1 cellular context compared by ENCODE assay signal in genomic region chr7:73622527-73622908, GRCh38.
TF ChIP-seq lines count a peak whose summit lies in the region.

No MANE protein-coding gene starts in this region.

TF ChIP-seq in H1, 55 proteins besides CTCF, POLR2A, EP300 and RAD21:
- TF ChIP-seq NRF1 (IDR thresholded peaks at IDR 0.05; ENCODE audit: low read depth, low read length) (no peak), TAF7 (optimal IDR thresholded peaks at IDR 0.05; ENCODE audit: borderline replicate concordance, low read depth, low read length) (no peak), CBX8 (IDR thresholded peaks at IDR 0.05; ENCODE audit: borderline replicate concordance, low read depth, low read length) (no peak), HDAC2 (IDR thresholded peaks at IDR 0.05; ENCODE audit: borderline replicate concordance in 1 of 2, low read depth in 2 of 2, low read length in 2 of 2) (no peak), TAF1 (IDR thresholded peaks at IDR 0.05; ENCODE audit: low read depth, low read length) (no peak), PHF8 (conservative IDR thresholded peaks at IDR 0.05; ENCODE audit: low read depth, low read length) (no peak), ASH2L (IDR thresholded peaks at IDR 0.05; ENCODE audit: low read length) (no peak), GTF2F1 (IDR thresholded peaks at IDR 0.05; ENCODE audit: borderline replicate concordance, low read depth, low read length) (no peak), CEBPB (IDR thresholded peaks at IDR 0.05; ENCODE audit: low read depth, low read length) (no peak), MAFK (IDR thresholded peaks at IDR 0.05; ENCODE audit: low read depth, low read length) (no peak), BCL11A (IDR thresholded peaks at IDR 0.05; ENCODE audit: low read depth in 2 of 2, low read length in 2 of 2) (no peak), RBBP5 (IDR thresholded peaks at IDR 0.05; ENCODE audit: borderline replicate concordance, low read depth, low read length) (no peak), CBX5 (IDR thresholded peaks at IDR 0.05; ENCODE audit: low read depth, low read length) (no peak), SIX5 (IDR thresholded peaks at IDR 0.05; ENCODE audit: low read depth, low read length) (no peak)
